Comparison of ENCODE assay signal across 10 cellular contexts in the genomic region with DNA sequence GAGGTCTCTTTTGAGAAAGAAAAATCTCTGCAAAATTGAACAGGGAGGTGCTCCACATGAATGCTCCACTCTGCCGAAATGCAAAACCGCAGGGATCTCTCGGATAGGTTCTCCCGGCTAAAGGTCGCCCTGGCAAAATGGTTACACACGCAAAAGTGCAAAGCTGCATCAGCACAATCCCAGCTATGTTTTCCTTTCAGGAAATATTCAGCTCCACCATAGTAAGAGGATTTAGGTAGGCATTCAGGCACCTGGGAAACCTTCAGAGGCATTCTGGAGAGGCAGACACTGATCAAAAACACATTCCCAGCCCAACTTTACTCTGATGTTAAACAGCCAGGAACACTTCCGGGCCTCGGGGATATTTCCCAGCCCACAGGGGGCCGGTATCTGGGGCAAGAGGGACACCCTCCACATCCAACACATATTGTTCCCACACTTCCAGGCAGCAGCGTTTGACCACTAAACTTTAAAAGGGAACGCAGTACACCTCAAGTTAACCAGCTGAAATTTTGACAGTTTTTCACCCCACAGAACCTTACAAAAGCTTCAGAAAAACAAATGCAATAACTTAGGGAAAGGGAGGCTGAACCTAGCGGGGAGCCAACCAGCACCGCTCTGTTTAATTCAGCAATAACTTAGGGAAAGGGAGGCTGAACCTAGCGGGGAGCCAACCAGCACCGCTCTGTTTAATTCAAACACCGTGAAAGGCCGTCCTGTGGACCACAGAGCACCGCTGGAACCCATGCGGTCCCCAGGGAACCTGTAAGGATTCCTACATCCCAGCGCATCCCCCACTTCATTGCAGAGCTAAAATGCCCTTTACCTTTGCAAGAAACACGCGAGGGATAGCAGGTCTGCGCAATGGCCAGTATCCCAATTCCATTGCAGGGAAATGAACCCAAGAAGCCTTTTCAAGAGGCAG. TPM values are rescaled to one million over a fixed set of nuclear protein-coding genes. Genes with fewer than 3 reads are reported as not detected.
A peak's percentile ranks its signal among the peaks of the same experiment; 100 is the strongest.
DNase-seq lines count a peak whose midpoint lies in the region; ATAC-seq, FAIRE-seq and TF ChIP-seq lines count a peak whose summit lies in the region.
"Had no signal": no experiment of that assay in that cellular context is flagged by ENCODE, and none has a peak within 500 bp of the region (broad histone marks: within the 10 kb centered on the region; RNA-seq: fewer than 3 reads in every experiment).

No MANE protein-coding gene starts in this region.

- in situ Hi-C loops in Panc1 (cut with HindIII; ENCODE audit: low pct_unique_long_range_greater_than_20kb, low sequenced_read_pairs), result no loop called here

- peaks cover 1% of the 10 kb centered on the region for H3K36me3 Mint-ChIP-seq in neural progenitor cell
- no peaks in the 10 kb centered on the region for H3K36me3 Mint-ChIP-seq in stimulated activated effector memory CD8-positive, alpha-beta T cell treated with anti-CD3 and anti-CD28 coated beads, Interleukin-12 subunit alpha, Interleukin-12 subunit beta, amount 100 ng/mL, for 72 hours

- no TSS peak for BruUV-seq in Panc1 (replicated peaks; lab: Mats Ljungman, UMichigan)

- peaks cover 18% of the 10 kb centered on the region for H3K27me3 Mint-ChIP-seq in neural progenitor cell (ENCODE audit: insufficient read depth, low read depth)

- no peak overlapping the region for H3K9ac ChIP-seq in neural progenitor cell

- ATAC-seq in A549, result no peak
- ATAC-seq in Panc1, result 0 out of 2 replicates have a peak, but pooled peaks have one; percentile 2
- ATAC-seq in stimulated activated effector memory CD8-positive, alpha-beta T cell treated with anti-CD3 and anti-CD28 coated beads, Interleukin-12 subunit alpha, Interleukin-12 subunit beta, amount 100 ng/mL, for 72 hours, result no peak

- peak overlapping the region; percentile 85 for H3K4me3 Mint-ChIP-seq in neural progenitor cell
- no peak overlapping the region for H3K4me3 Mint-ChIP-seq in stimulated activated effector memory CD8-positive, alpha-beta T cell treated with anti-CD3 and anti-CD28 coated beads, Interleukin-12 subunit alpha, Interleukin-12 subunit beta, amount 100 ng/mL, for 72 hours

- peaks cover 45% of the 10 kb centered on the region for H3F3A ChIP-seq in neural progenitor cell (ENCODE audit: low read depth)

- no peak for DNase-seq in A549 (ENCODE audit: low read depth in 1 of 2, low spot score in 1 of 2)
- no peak for DNase-seq in Panc1 (ENCODE audit: low read depth, low spot score)
- DNase-seq in epithelial cell of proximal tubule (ENCODE audit: low read depth), result no peak
- peak; percentile 48 for DNase-seq in neural progenitor cell (ENCODE audit: low spot score)
- no peak for DNase-seq in COLO829 (ENCODE audit: low spot score)
- no peak for DNase-seq in D341Med (ENCODE audit: low spot score)
- no peak for DNase-seq in stimulated activated effector memory CD8-positive, alpha-beta T cell treated with anti-CD3 and anti-CD28 coated beads, Interleukin-12 subunit alpha, Interleukin-12 subunit beta, amount 100 ng/mL, for 72 hours (ENCODE audit: low spot score in 2 of 2)
- no peak for DNase-seq in substantia nigra (lab: John Stamatoyannopoulos, UW)
- DNase-seq: foreskin melanocyte had no signal

- TF ChIP-seq CTCF in A549 (IDR thresholded peaks at IDR 0.05) (no peak), Panc1 (IDR thresholded peaks at IDR 0.05) (no peak), epithelial cell of proximal tubule (conservative IDR thresholded peaks at IDR 0.05; ENCODE audit: low read depth, low read length) (no peak), neural progenitor cell (IDR thresholded peaks at IDR 0.05) (no peak)

- H3K27ac ChIP-seq in A549 (peak overlapping the region; percentile 54 to 81; a peak in 5 of 6 replicates), Panc1 (ENCODE audit: low read length) (peak overlapping the region; percentile 99), neural progenitor cell (peak overlapping the region; percentile 80), substantia nigra (ENCODE audit: low read depth, low read length, poor library complexity, severe bottlenecking) (no peak overlapping the region)

- peaks cover 88% of the 10 kb centered on the region for H3K4me1 ChIP-seq in A549
- H3K4me1 ChIP-seq in Panc1 (ENCODE audit: control insufficient read depth, insufficient read depth, low read length), result peaks cover 85% of the 10 kb centered on the region
- H3K4me1 ChIP-seq in neural progenitor cell, result peaks cover 43% of the 10 kb centered on the region

- H3K4me1 Mint-ChIP-seq in neural progenitor cell, result peaks cover 44% of the 10 kb centered on the region
- no peaks in the 10 kb centered on the region for H3K4me1 Mint-ChIP-seq in stimulated activated effector memory CD8-positive, alpha-beta T cell treated with anti-CD3 and anti-CD28 coated beads, Interleukin-12 subunit alpha, Interleukin-12 subunit beta, amount 100 ng/mL, for 72 hours

- H3K4me2 ChIP-seq in A549 (peak overlapping the region; percentile 59), neural progenitor cell (peak overlapping the region; percentile 95)

- no peak overlapping the region for H3K4me3 ChIP-seq in A549
- peak overlapping the region; percentile 42 to 66 for H3K4me3 ChIP-seq in Panc1 (ENCODE audit: low read depth in 2 of 2, low read length in 2 of 2)
- peak overlapping the region; percentile 54 for H3K4me3 ChIP-seq in epithelial cell of proximal tubule (ENCODE audit: low read depth, low read length)
- peak overlapping the region; percentile 64 for H3K4me3 ChIP-seq in neural progenitor cell

- H2AFZ ChIP-seq in neural progenitor cell (replicated peaks), result no peak overlapping the region

- H3K9me3 Mint-ChIP-seq in neural progenitor cell, result peaks cover 6% of the 10 kb centered on the region
- H3K9me3 Mint-ChIP-seq in stimulated activated effector memory CD8-positive, alpha-beta T cell treated with anti-CD3 and anti-CD28 coated beads, Interleukin-12 subunit alpha, Interleukin-12 subunit beta, amount 100 ng/mL, for 72 hours, result no peaks in the 10 kb centered on the region

- CTCF ChIA-PET in A549 (lab: Yijun Ruan, JAX), result interaction anchor here (1.2 to 1.5 kb wide), 3 partner anchors 40 to 101 kb away, joined by 3 to 5 read pairs (median 4); no protein-coding TSS in a partner anchor
- CTCF ChIA-PET in Panc1 (lab: Charles Lee), result interaction anchor here (0.5 kb wide), 1 partner anchor 54 kb away, joined by 4 read pairs; no protein-coding TSS in a partner anchor

- H3K36me3 ChIP-seq in Panc1 (ENCODE audit: control insufficient read depth, insufficient read depth, low read length) (no peaks in the 10 kb centered on the region; the same call in 1 of the 2 replicates), neural progenitor cell (no peaks in the 10 kb centered on the region)

- peaks cover 10% of the 10 kb centered on the region for H4K20me1 ChIP-seq in neural progenitor cell (ENCODE audit: low read depth)

- no peak for FAIRE-seq in A549 (lab: Jason Lieb, UNC)
- FAIRE-seq: A204.1 had no signal

- peak overlapping the region; percentile 33 for H3K27ac Mint-ChIP-seq in neural progenitor cell
- H3K27ac Mint-ChIP-seq in stimulated activated effector memory CD8-positive, alpha-beta T cell treated with anti-CD3 and anti-CD28 coated beads, Interleukin-12 subunit alpha, Interleukin-12 subunit beta, amount 100 ng/mL, for 72 hours, result no peak overlapping the region

- POLR2A ChIA-PET in A549 (lab: Yijun Ruan, JAX), result no interaction called here
- POLR2A ChIA-PET in Panc1 (lab: Charles Lee), result interaction anchor here (0.6 to 1.0 kb wide), 2 partner anchors 26 to 251 kb away, joined by 3 to 11 read pairs; no protein-coding TSS in a partner anchor

- no peak for TF ChIP-seq POLR2A in A549 (IDR thresholded peaks at IDR 0.05; ENCODE audit: low read length)

- H3K27me3 ChIP-seq in Panc1 (ENCODE audit: control insufficient read depth, insufficient read depth, low read length) (no peaks in the 10 kb centered on the region), neural progenitor cell (peaks cover 14% of the 10 kb centered on the region)

- TF ChIP-seq EP300 in A549 (IDR thresholded peaks at IDR 0.05), result no peak

- 69% methylated on average over 23 of the region's 23 CpGs for WGBS in A549 (ENCODE audit: missing lambda C conversion rate)

- intact Hi-C loops in Panc1 (cut with micrococcal nuclease; ENCODE audit: unreplicated experiment), result loop anchor here (5.0 kb wide), 1 partner anchor 36 kb away; no protein-coding TSS in a partner anchor

- no peak for TF ChIP-seq RAD21 in A549 (conservative IDR thresholded peaks at IDR 0.05 in 1 of 2, IDR thresholded peaks at IDR 0.05 in 1 of 2)

- H3K79me2 ChIP-seq in neural progenitor cell (ENCODE audit: low read depth), result peaks cover 19% of the 10 kb centered on the region

- H3K9me3 ChIP-seq in A549 (no peaks in the 10 kb centered on the region), Panc1 (ENCODE audit: control insufficient read depth, insufficient read depth, low read depth, low read length) (no peaks in the 10 kb centered on the region), neural progenitor cell (ENCODE audit: low read depth) (no peaks in the 10 kb centered on the region)

TF ChIP-seq in A549, 52 proteins besides CTCF, POLR2A, EP300 and RAD21:
- TF ChIP-seq RARB (CRISPR knock-in tag; IDR thresholded peaks at IDR 0.05), result no peak
- no peak for TF ChIP-seq BHLHE40 (IDR thresholded peaks at IDR 0.05; ENCODE audit: low read depth, low read length)
- TF ChIP-seq, protein P1, sequence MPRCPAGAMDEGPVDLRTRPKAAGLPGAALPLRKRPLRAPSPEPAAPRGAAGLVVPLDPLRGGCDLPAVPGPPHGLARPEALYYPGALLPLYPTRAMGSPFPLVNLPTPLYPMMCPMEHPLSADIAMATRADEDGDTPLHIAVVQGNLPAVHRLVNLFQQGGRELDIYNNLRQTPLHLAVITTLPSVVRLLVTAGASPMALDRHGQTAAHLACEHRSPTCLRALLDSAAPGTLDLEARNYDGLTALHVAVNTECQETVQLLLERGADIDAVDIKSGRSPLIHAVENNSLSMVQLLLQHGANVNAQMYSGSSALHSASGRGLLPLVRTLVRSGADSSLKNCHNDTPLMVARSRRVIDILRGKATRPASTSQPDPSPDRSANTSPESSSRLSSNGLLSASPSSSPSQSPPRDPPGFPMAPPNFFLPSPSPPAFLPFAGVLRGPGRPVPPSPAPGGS (IDR thresholded peaks at IDR 0.05), result no peak
- TF ChIP-seq MAFK (IDR thresholded peaks at IDR 0.05; ENCODE audit: partially characterized antibody), result peak; percentile 58
- TF ChIP-seq KDM1A (IDR thresholded peaks at IDR 0.05; ENCODE audit: low read depth), result no peak

RNA-seq across cellular contexts. Expression of a gene that starts 45.9 kb away (rescaled TPM):
- polyA plus RNA-seq in A549 (2011; rRNA removed) (134 and 137 TPM in 2 replicates), A549 (2017; fragmentation: RNase III; extraction: RNeasy Plus Mini Kit Qiagen cat#74134 plus additional on column Dnase treatment) (107 to 122 TPM (median 107 TPM) in 3 replicates)
- polyA plus RNA-seq in A549 (2012; cell fraction: cytosol; rRNA removed), result 80.9 and 113 TPM in 2 replicates
- polyA plus RNA-seq in A549 (2012; cell fraction: nucleus; rRNA removed), result 217 and 283 TPM in 2 replicates
- 438 and 510 TPM in 2 replicates for polyA minus RNA-seq in A549 (2011; rRNA and poly(A)+ RNA removed)
- total RNA-seq in Panc1 (2021; ENCODE audit: unreplicated experiment) (533 TPM), epithelial cell of proximal tubule (36.9 and 40.8 TPM in 2 replicates), neural progenitor cell (ENCODE audit: low replicate concordance) (15.0 and 21.8 TPM in 2 replicates)
- 322 TPM for polyA plus RNA-seq in Panc1 (2012; ENCODE audit: insufficient read length)

Comparison
In these comparisons a context has a peak if more than half of its experiments do, and no peak if none do; other contexts are left out.
1. RNA of a gene that starts 45.9 kb away (total RNA-seq): 533 TPM in Panc1 (single experiment); 36.9 to 40.8 TPM in epithelial cell of proximal tubule and 15.0 to 21.8 TPM in neural progenitor cell; every median in the first group is over 10 times any median in the second.